Comparison of ENCODE assay signal across 8 cellular contexts in genomic region chr19:9140159-9140874, GRCh38. TPM values are rescaled to one million over a fixed set of nuclear protein-coding genes. Genes with fewer than 3 reads are reported as not detected.
DNase-seq lines count a peak whose midpoint lies in the region; ATAC-seq and TF ChIP-seq lines count a peak whose summit lies in the region.

ZNF317 (plus strand) TSS chr19:9140397; CDS start chr19:9156017, 15,620 bp downstream.

- H3K27me3 ChIP-seq in BJ (ENCODE audit: control insufficient read depth, insufficient read depth, low read length) (no peaks in the 10 kb centered on the region), left lung (no peaks in the 10 kb centered on the region)

- peaks cover 0 to 18% of the 10 kb centered on the region in 2 donors for H3K9me3 ChIP-seq in left lung

- DNase-seq in BJ (ENCODE audit: low read depth) (peak; percentile 46), NCI-H748 (lab: John Stamatoyannopoulos, UW; ENCODE audit: unreplicated experiment) (peak; percentile 89), dermis blood vessel endothelial cell (peak; percentile 95), left lung (peak; percentile 92 to 94)
- DNase-seq in activated CD4-positive, alpha-beta T cell treated with anti-CD3 and anti-CD28 coated beads, Interleukin-2, amount 50 U/mL, for 1 hour, result peak; percentile 88
- DNase-seq in stimulated activated CD4-positive, alpha-beta T cell treated with anti-CD3 and anti-CD28 coated beads, Interleukin-2, amount 100 ng/mL, for 48 hours, result peak; percentile 76 to 80

- peaks cover 12 to 31% of the 10 kb centered on the region in 2 donors for H3K4me1 ChIP-seq in left lung

- H3K27ac ChIP-seq in left lung, result peak within 1 kb of the TSS; percentile 74 to 87

- CTCF ChIA-PET in BJ (lab: Yijun Ruan, JAX), result no interaction called here

- no peaks in the 10 kb centered on the region for H3K36me3 ChIP-seq in BJ (ENCODE audit: control insufficient read depth, insufficient read depth, low read length)
- peaks cover 0 to 12% of the 10 kb centered on the region in 2 donors for H3K36me3 ChIP-seq in left lung

- intact Hi-C loops in left lung (cut with DNase I), result no loop called here

- no peak for TF ChIP-seq CTCF in BJ (IDR thresholded peaks at IDR 0.05; ENCODE audit: insufficient read depth, low read depth, low read length)
- TF ChIP-seq CTCF in left lung (IDR thresholded peaks at IDR 0.05), result no peak

- ATAC-seq in GM19328 (IDR thresholded peaks at IDR 0.05; ENCODE audit: unreplicated experiment) (peak; percentile 94), HG03520 (IDR thresholded peaks at IDR 0.05; ENCODE audit: unreplicated experiment) (peak; percentile 89), left lung (peak; percentile 97)

- POLR2A ChIA-PET in BJ (lab: Charles Lee), result no interaction called here

- H3K4me3 ChIP-seq in BJ (ENCODE audit: low read depth, low read length), result peak within 1 kb of the TSS; percentile 77
- H3K4me3 ChIP-seq in left lung, result peak within 1 kb of the TSS; percentile 90 to 95

RNA-seq across cellular contexts. Expression of gene ZNF317, which starts in this region (rescaled TPM):
- polyA plus RNA-seq in BJ (2011; rRNA removed), result 15.1 and 16.2 TPM in 2 replicates
- 10.8 and 12.5 TPM in 2 replicates for polyA minus RNA-seq in BJ (2011; rRNA and poly(A)+ RNA removed)
- total RNA-seq in dermis blood vessel endothelial cell (15.0 and 17.6 TPM in 2 replicates), left lung (10 to 100 TPM; 25.1 to 32.4 TPM)

Comparison
In these comparisons a context has a peak if more than half of its experiments do, and no peak if none do; other contexts are left out.
1. Peak in every context shown above with its lines: DNase-seq, ATAC-seq, H3K4me3 ChIP-seq and H3K27ac ChIP-seq.